ENCODE assay signal across 18 cellular contexts in the genomic region with DNA sequence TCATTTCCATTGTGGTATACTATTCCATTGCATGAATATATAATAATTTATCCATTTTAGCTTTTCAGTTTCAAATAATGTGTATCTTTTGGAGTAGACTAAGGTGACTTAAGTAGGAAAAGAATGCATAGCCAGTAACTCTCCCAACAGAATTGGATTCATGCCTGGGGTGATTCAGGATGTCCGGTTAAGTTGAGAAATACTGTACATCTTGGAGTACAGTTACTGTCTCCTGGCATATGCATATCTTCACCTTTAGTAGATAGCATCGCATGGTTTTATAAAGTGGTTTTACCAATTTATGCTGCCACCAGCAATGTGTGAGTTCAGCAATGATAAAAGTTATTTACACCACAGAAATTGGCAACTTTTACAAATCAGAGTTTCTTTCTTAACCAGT. TPM values are rescaled to one million over a fixed set of nuclear protein-coding genes. Genes with fewer than 3 reads are reported as not detected.
DNase-seq lines count a peak whose midpoint lies in the region; ATAC-seq and TF ChIP-seq lines count a peak whose summit lies in the region.
"Had no signal": no experiment of that assay in that cellular context is flagged by ENCODE, and none has a peak within 500 bp of the region (broad histone marks: within the 10 kb centered on the region; RNA-seq: fewer than 3 reads in every experiment).

No MANE protein-coding gene starts in this region.

- H3K27ac ChIP-seq in breast epithelium, result no peak overlapping the region
- H3K27ac ChIP-seq in uterus, result peak overlapping the region; percentile 80 to 81
- H3K27ac ChIP-seq: 22Rv1, neutrophil, upper lobe of left lung had no signal

- DNase-seq in MCF 10A (ENCODE audit: unreplicated experiment), result peak; percentile 92
- no peak for DNase-seq in breast epithelium (ENCODE audit: low spot score in 2 of 2)
- DNase-seq in amniotic epithelial cell (ENCODE audit: low read depth), result peak; percentile 94
- peak; percentile 76 for DNase-seq in fibroblast of the conjunctiva (ENCODE audit: low read depth)
- DNase-seq in uterus, result peak in 1 of 2 donors; percentile 51
- DNase-seq in NCI-H1694 treated with DMSO at 0.1 percent for 48 hours (lab: John Stamatoyannopoulos, UW), result no peak
- no peak for DNase-seq in RPMI8226
- DNase-seq: activated naive CD8-positive, alpha-beta T cell treated with anti-CD3 and anti-CD28 coated beads, Interleukin-2, amount 10 ng/mL, durations not matched to agents 7 days and 5 days; DMS153; GOT3; NCI-H1092; stimulated activated CD4-positive, alpha-beta T cell treated with anti-CD3 and anti-CD28 coated beads, Interleukin-15, amount 100 ng/mL, for 24 hours; upper lobe of left lung had no signal

- TF ChIP-seq CTCF in MCF 10A (IDR thresholded peaks at IDR 0.05; ENCODE audit: unreplicated experiment) (no peak), breast epithelium (IDR thresholded peaks at IDR 0.05) (no peak), uterus (IDR thresholded peaks at IDR 0.05) (no peak)

- intact Hi-C loops in MCF 10A (cut with micrococcal nuclease) (loop anchor here (5.0 kb wide), 2 partner anchors 162 to 823 kb away; partner anchors contain the start of gene DMAP1), breast epithelium (cut with DNase I; ENCODE audit: low total_unique reads) (no loop called here), uterus (cut with DNase I; ENCODE audit: low total_unique reads) (no loop called here)

- no peaks in the 10 kb centered on the region for H3K9me3 Mint-ChIP-seq in MCF 10A (ENCODE audit: unreplicated experiment)
- H3K9me3 Mint-ChIP-seq: activated naive CD8-positive, alpha-beta T cell treated with anti-CD3 and anti-CD28 coated beads, Interleukin-2, amount 10 ng/mL, durations not matched to agents 7 days and 5 days; WTC11 had no signal

- POLR2A ChIA-PET in MCF 10A (lab: Yijun Ruan, JAX), result interaction anchor here (0.7 to 1.3 kb wide), 4 partner anchors 9 to 399 kb away, joined by 3 read pairs; partner anchors contain the start of gene KDM4A

- no peak for TF ChIP-seq POLR2A in breast epithelium (IDR thresholded peaks at IDR 0.05)
- no peak for TF ChIP-seq POLR2A in uterus (IDR thresholded peaks at IDR 0.05)

- no peaks in the 10 kb centered on the region for H3K27me3 Mint-ChIP-seq in MCF 10A (ENCODE audit: insufficient read depth, unreplicated experiment)

- no peaks in the 10 kb centered on the region for H3K9me3 ChIP-seq in breast epithelium
- H3K9me3 ChIP-seq in uterus, result no peaks in the 10 kb centered on the region
- H3K9me3 ChIP-seq: neutrophil, upper lobe of left lung had no signal

- CTCF ChIA-PET in MCF 10A (lab: Yijun Ruan, JAX), result interaction anchor here (0.9 to 8.6 kb wide), 6 partner anchors 8 to 286 kb away, joined by 3 to 112 read pairs (median 4); no protein-coding TSS in a partner anchor

- H3K27me3 ChIP-seq in breast epithelium (no peaks in the 10 kb centered on the region), uterus (no peaks in the 10 kb centered on the region)
- H3K27me3 ChIP-seq: neutrophil, upper lobe of left lung had no signal

- no peak overlapping the region for H3K4me3 Mint-ChIP-seq in MCF 10A (ENCODE audit: unreplicated experiment)
- H3K4me3 Mint-ChIP-seq: activated naive CD8-positive, alpha-beta T cell treated with anti-CD3 and anti-CD28 coated beads, Interleukin-2, amount 10 ng/mL, durations not matched to agents 7 days and 5 days; WTC11 had no signal

- H3K36me3 Mint-ChIP-seq in MCF 10A (ENCODE audit: insufficient read depth, unreplicated experiment), result no peaks in the 10 kb centered on the region
- H3K36me3 Mint-ChIP-seq: activated naive CD8-positive, alpha-beta T cell treated with anti-CD3 and anti-CD28 coated beads, Interleukin-2, amount 10 ng/mL, durations not matched to agents 7 days and 5 days; WTC11 had no signal

- H3K4me3 ChIP-seq in breast epithelium, result no peak overlapping the region
- H3K4me3 ChIP-seq in uterus, result no peak overlapping the region
- H3K4me3 ChIP-seq: lung, upper lobe of left lung had no signal

- no TSS peak for BruUV-seq in MCF 10A (replicated peaks; lab: Mats Ljungman, UMichigan)

- no peak overlapping the region for H3K27ac Mint-ChIP-seq in MCF 10A (ENCODE audit: low read depth, unreplicated experiment)
- H3K27ac Mint-ChIP-seq: activated naive CD8-positive, alpha-beta T cell treated with anti-CD3 and anti-CD28 coated beads, Interleukin-2, amount 10 ng/mL, durations not matched to agents 7 days and 5 days; WTC11 had no signal

- peaks cover 33% of the 10 kb centered on the region for H3K4me1 Mint-ChIP-seq in MCF 10A (ENCODE audit: insufficient read depth, unreplicated experiment)
- H3K4me1 Mint-ChIP-seq: WTC11 had no signal

- no peaks in the 10 kb centered on the region for H3K36me3 ChIP-seq in breast epithelium
- no peaks in the 10 kb centered on the region for H3K36me3 ChIP-seq in uterus
- H3K36me3 ChIP-seq: neutrophil, upper lobe of left lung had no signal

- ATAC-seq in HG03039 (IDR thresholded peaks at IDR 0.05; ENCODE audit: unreplicated experiment), result no peak

- no peaks in the 10 kb centered on the region for H3K4me1 ChIP-seq in breast epithelium
- H3K4me1 ChIP-seq in uterus, result peaks cover 0 to 5% of the 10 kb centered on the region in 2 donors

RNA-seq across cellular contexts. Expression of gene SLC6A9, which starts 18.6 kb away (rescaled TPM):
- total RNA-seq in MCF 10A (2022), result 62.2 and 64.9 TPM in 2 replicates
- 1 to 10 TPM in 2 of 3 donors, under 1 TPM in 1; 0.32 to 5.1 (median 3.9) TPM for total RNA-seq in breast epithelium
- 10 to 100 TPM in 2 of 4 donors, 1 to 10 TPM in 2; 4.6 to 30.9 (median 17.4) TPM for total RNA-seq in uterus

RNA-seq across cellular contexts. Expression of gene CCDC24, which starts 58.4 kb away (rescaled TPM):
- total RNA-seq in MCF 10A (2022) (3.6 and 4.8 TPM in 2 replicates), breast epithelium (10 to 100 TPM in 2 of 3 donors, 1 to 10 TPM in 1; 5.4 to 12.5 (median 12.3) TPM), uterus (10 to 100 TPM in 1 of 4 donors, 1 to 10 TPM in 2, not detected in 1; 3.1 to 10.6 (median 7.0) TPM)

Comparison
In these comparisons a context has a peak if more than half of its experiments do, and no peak if none do; other contexts are left out.
1. DNase-seq: peak in MCF 10A (single experiment), amniotic epithelial cell (single experiment) and fibroblast of the conjunctiva (single experiment); none in breast epithelium (0 of 2), NCI-H1694 treated with DMSO at 0.1 percent for 48 hours (single experiment) and RPMI8226 (single experiment).
2. H3K27ac ChIP-seq: peak in uterus (2 of 2); none in breast epithelium (0 of 2).